10 cellular contexts compared by ENCODE assay signal in the genomic region with DNA sequence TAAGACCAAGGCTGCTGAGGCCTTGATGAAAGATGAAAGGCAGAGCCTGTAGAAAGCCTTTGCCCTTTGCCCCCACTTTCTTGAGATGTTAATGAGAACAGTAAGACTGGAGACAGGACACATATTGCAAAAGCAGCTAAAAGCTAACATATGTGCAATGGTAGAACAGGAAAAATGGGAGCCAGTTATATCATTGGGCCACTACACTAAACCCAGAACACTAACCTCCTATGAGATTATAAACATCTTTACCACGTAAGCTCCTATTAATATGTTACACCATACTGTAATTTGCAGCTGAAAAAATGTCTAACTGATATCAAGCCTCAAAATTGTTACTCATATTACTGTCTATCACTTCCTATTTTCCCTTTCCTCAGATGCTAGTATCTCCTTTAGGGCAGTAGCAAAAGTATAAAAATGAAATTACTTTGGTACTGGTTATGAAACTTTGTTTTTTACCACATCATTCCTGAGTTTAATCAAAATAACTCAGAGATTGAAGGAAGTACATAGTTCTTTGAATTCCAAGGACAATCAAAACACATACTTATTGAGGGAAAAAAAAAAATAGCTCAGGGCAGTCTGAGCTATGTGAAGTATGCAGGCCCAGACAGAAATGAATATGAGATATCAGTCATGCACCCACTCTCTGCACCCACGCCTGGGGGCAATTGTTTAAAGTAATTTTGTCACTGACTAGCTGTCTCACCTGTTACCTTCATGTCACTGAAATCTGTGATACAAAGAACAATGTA. TPM values are rescaled to one million over a fixed set of nuclear protein-coding genes. Genes with fewer than 3 reads are reported as not detected.
DNase-seq lines count a peak whose midpoint lies in the region; ATAC-seq, FAIRE-seq and TF ChIP-seq lines count a peak whose summit lies in the region.
"Had no signal": no experiment of that assay in that cellular context is flagged by ENCODE, and none has a peak within 500 bp of the region (broad histone marks: within the 10 kb centered on the region; RNA-seq: fewer than 3 reads in every experiment).

No MANE protein-coding gene starts in this region.

- H3K36me3 ChIP-seq in smooth muscle cell (ENCODE audit: low read depth) (no peaks in the 10 kb centered on the region), uterus (no peaks in the 10 kb centered on the region)

- H2AFZ ChIP-seq in smooth muscle cell (ENCODE audit: low read depth): no peak overlapping the region

- in situ Hi-C loops in SK-MEL-5 (cut with HindIII; ENCODE audit: low pct_unique_long_range_greater_than_20kb, low sequenced_read_pairs): no loop called here

- ATAC-seq in GM19455 (IDR thresholded peaks at IDR 0.05; ENCODE audit: unreplicated experiment): no peak
- ATAC-seq: left lobe of liver, WTC11 had no signal

- peak; percentile 66 for FAIRE-seq in GM12891 (lab: Jason Lieb, UNC)

- H3K4me3 ChIP-seq in smooth muscle cell (no peak overlapping the region), uterus (no peak overlapping the region)

- peak overlapping the region; percentile 45 for H3K4me2 ChIP-seq in smooth muscle cell

- peaks cover 19% of the 10 kb centered on the region for H3K79me2 ChIP-seq in smooth muscle cell (ENCODE audit: low read depth)

- WGBS in smooth muscle cell (ENCODE audit: low lambda C conversion rate): 81% methylated on average over 2 of the region's 2 CpGs

- H3K27me3 ChIP-seq in smooth muscle cell (ENCODE audit: low read depth): no peaks in the 10 kb centered on the region
- H3K27me3 ChIP-seq in uterus: no peaks in the 10 kb centered on the region

- no peaks in the 10 kb centered on the region for H3K9me3 ChIP-seq in smooth muscle cell (replicated peaks; ENCODE audit: low read depth)
- H3K9me3 ChIP-seq in uterus: no peaks in the 10 kb centered on the region

- H3K27ac ChIP-seq in smooth muscle cell (ENCODE audit: low read depth) (peak overlapping the region; percentile 41), uterus (no peak overlapping the region)

- no peaks in the 10 kb centered on the region for H4K20me1 ChIP-seq in smooth muscle cell (ENCODE audit: low read depth)

- TF ChIP-seq POLR2A in GM12891 (IDR thresholded peaks at IDR 0.05; ENCODE audit: low read depth, low read length): no peak
- TF ChIP-seq POLR2A in uterus (IDR thresholded peaks at IDR 0.05): no peak

- H3K4me1 ChIP-seq in smooth muscle cell (ENCODE audit: low read depth) (no peaks in the 10 kb centered on the region), uterus (no peaks in the 10 kb centered on the region)

- no peak overlapping the region for H3K9ac ChIP-seq in smooth muscle cell (ENCODE audit: low read depth)

- DNase-seq in GM12891 (ENCODE audit: insufficient read length, low spot score) (no peak), SK-MEL-5 (ENCODE audit: low read depth, low spot score) (peak; percentile 74), fibroblast of gingiva (ENCODE audit: low read depth) (peak; percentile 72), smooth muscle cell (lab: John Stamatoyannopoulos, UW; ENCODE audit: unreplicated experiment) (no peak), uterus (no peak), RKO (ENCODE audit: low spot score) (no peak)
- no peak for DNase-seq in stimulated activated CD4-positive, alpha-beta T cell treated with anti-CD3 and anti-CD28 coated beads, Interleukin-4, amount 100 ng/mL, for 24 hours

- intact Hi-C loops in uterus (cut with DNase I; ENCODE audit: low total_unique reads): no loop called here

- H3F3A ChIP-seq in smooth muscle cell (ENCODE audit: low read depth): no peaks in the 10 kb centered on the region

- TF ChIP-seq CTCF in smooth muscle cell (IDR thresholded peaks at IDR 0.05; ENCODE audit: borderline replicate concordance, insufficient read depth, poor library complexity, severe bottlenecking) (no peak), uterus (IDR thresholded peaks at IDR 0.05) (no peak)

TF ChIP-seq in GM12891, 5 proteins besides CTCF, POLR2A, EP300 and RAD21:
- TF ChIP-seq PAX5 (IDR thresholded peaks at IDR 0.05; ENCODE audit: insufficient read depth, low read length, severe bottlenecking): no peak
- TF ChIP-seq POLR2AphosphoS5 (IDR thresholded peaks at IDR 0.05; ENCODE audit: low read depth, low read length): no peak
- peak; percentile 30; the same call in 1 of the 2 replicates for TF ChIP-seq SPI1 (IDR thresholded peaks at IDR 0.05; ENCODE audit: low read depth, low read length)

RNA-seq across cellular contexts. Expression of a gene that starts 9.1 kb away (rescaled TPM):
- polyA plus RNA-seq in GM12891 (2012; ENCODE audit: low read depth, missing spikeins): 12.1 TPM
- 196 and 240 TPM in 2 replicates for total RNA-seq in SK-MEL-5 (2014; rRNA removed; shearing (Covaris generic))
- 93.1 and 129 TPM in 2 replicates for polyA plus RNA-seq in SK-MEL-5 (2015; cell fraction: cytosol; rRNA removed)
- 133 and 137 TPM in 2 replicates for polyA plus RNA-seq in SK-MEL-5 (2015; cell fraction: nucleus; rRNA removed)
- total RNA-seq in smooth muscle cell (13.1 and 20.2 TPM in 2 replicates), uterus (10 to 100 TPM in 3 of 4 donors, 1 to 10 TPM in 1; 6.4 to 55.0 (median 35.9) TPM)
- 5.5 and 7.4 TPM in 2 replicates for polyA plus RNA-seq in smooth muscle cell

RNA-seq across cellular contexts. Expression of a gene that starts 9.5 kb away (rescaled TPM):
- 22.0 TPM for polyA plus RNA-seq in GM12891 (2012; ENCODE audit: low read depth, missing spikeins)
- total RNA-seq in SK-MEL-5 (2014; rRNA removed; shearing (Covaris generic)): 129 and 153 TPM in 2 replicates
- 73.3 and 96.0 TPM in 2 replicates for polyA plus RNA-seq in SK-MEL-5 (2015; cell fraction: cytosol; rRNA removed)
- 151 and 209 TPM in 2 replicates for polyA plus RNA-seq in SK-MEL-5 (2015; cell fraction: nucleus; rRNA removed)
- total RNA-seq in smooth muscle cell (47.2 and 47.8 TPM in 2 replicates), uterus (100 to 1,000 TPM in 1 of 4 donors, 10 to 100 TPM in 3; 25.0 to 103 (median 50.7) TPM)
- 22.0 and 28.3 TPM in 2 replicates for polyA plus RNA-seq in smooth muscle cell

RNA-seq across cellular contexts. Expression of a gene that starts 46.8 kb away (rescaled TPM):
- polyA plus RNA-seq in GM12891 (2012; ENCODE audit: low read depth, missing spikeins): not detected
- total RNA-seq in SK-MEL-5 (2014; rRNA removed; shearing (Covaris generic)): 0.40 TPM in 1 of 2 replicates, not detected in the other
- 0.48 and 0.65 TPM in 2 replicates for polyA plus RNA-seq in SK-MEL-5 (2015; cell fraction: cytosol; rRNA removed)
- polyA plus RNA-seq in SK-MEL-5 (2015; cell fraction: nucleus; rRNA removed): not detected in 2 replicates
- total RNA-seq in smooth muscle cell: not detected in 2 replicates
- 1.2 and 1.4 TPM in 2 replicates for polyA plus RNA-seq in smooth muscle cell
- total RNA-seq in uterus: 1 to 10 TPM in 1 of 4 donors, not detected in 3; 3.3 TPM

Comparison
In these comparisons a context has a peak if more than half of its experiments do, and no peak if none do; other contexts are left out.
1. DNase-seq: peak in SK-MEL-5 (single experiment) and fibroblast of gingiva (single experiment); none in GM12891 (single experiment), smooth muscle cell (single experiment), uterus (0 of 2), RKO (single experiment) and stimulated activated CD4-positive, alpha-beta T cell treated with anti-CD3 and anti-CD28 coated beads, Interleukin-4, amount 100 ng/mL, for 24 hours (single experiment).